ENCODE assay signal across 25 cellular contexts in the genomic region with DNA sequence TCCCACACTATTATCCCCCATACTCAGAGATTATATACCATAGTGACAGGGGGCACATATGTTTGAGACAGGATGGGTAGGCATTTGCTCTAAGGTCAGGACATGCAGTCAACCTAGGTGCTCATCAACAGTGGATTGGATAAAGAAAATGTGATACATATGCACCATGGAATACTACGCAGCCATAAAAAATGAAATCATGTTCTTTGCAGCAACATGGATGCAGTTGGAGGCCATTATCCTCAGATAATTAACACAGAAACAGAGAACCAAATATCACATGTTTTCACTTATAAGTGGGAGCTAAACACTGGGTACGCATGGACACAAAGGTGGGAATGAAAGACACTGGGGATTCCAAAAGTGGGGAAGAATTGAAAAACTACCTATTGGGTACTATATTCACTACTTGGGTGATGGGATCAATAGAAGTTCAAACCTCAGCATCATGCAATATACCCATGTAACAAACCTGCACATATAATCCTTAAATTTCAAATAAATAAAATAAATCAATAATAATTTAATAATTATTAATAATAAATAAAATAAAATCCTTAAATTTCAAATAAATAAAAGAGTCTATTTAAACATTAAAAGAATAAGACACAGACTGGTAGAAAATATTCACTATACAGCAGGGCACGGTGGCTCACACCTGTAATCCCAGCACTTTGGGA.
"Had no signal": no experiment of that assay in that cellular context is flagged by ENCODE, and none has a peak within 500 bp of the region (broad histone marks: within the 10 kb centered on the region; RNA-seq: fewer than 3 reads in every experiment).

No MANE protein-coding gene starts in this region.

- H3K4me3 Mint-ChIP-seq: immature natural killer cell; naive thymus-derived CD4-positive, alpha-beta T cell; natural killer cell treated with Interleukin-12 subunit alpha and Interleukin-12 subunit beta and Interleukin-15 and Interleukin-18, amount 100 ng/mL, for 72 hours; stimulated activated naive CD8-positive, alpha-beta T cell treated with anti-CD3 and anti-CD28 coated beads, Interleukin-15, Interleukin-2, amounts not matched to agents 100 ng/mL and 50 ng/mL, for 24 hours; type B pancreatic cell had no signal

- H3K27ac Mint-ChIP-seq: immature natural killer cell; naive thymus-derived CD4-positive, alpha-beta T cell; natural killer cell treated with Interleukin-12 subunit alpha and Interleukin-12 subunit beta and Interleukin-15 and Interleukin-18, amount 100 ng/mL, for 72 hours; progenitor cell of endocrine pancreas; stimulated activated naive CD8-positive, alpha-beta T cell treated with anti-CD3 and anti-CD28 coated beads, Interleukin-15, Interleukin-2, amounts not matched to agents 100 ng/mL and 50 ng/mL, for 24 hours; type B pancreatic cell had no signal

- H3K36me3 ChIP-seq: left ventricle myocardium inferior, ovary, right atrium auricular region, right lobe of liver, suprapubic skin, thoracic aorta, tibial artery, uterus had no signal

- H3K27ac ChIP-seq: left ventricle myocardium inferior, ovary, right atrium auricular region, right lobe of liver, skin epidermis, suprapubic skin, thoracic aorta, tibial artery, uterus had no signal

- H3K4me3 ChIP-seq: left ventricle myocardium inferior, lung, mucosa of descending colon, ovary, right atrium auricular region, right lobe of liver, skin epidermis, suprapubic skin, thoracic aorta, tibial artery, uterus had no signal

- FAIRE-seq: islet of Langerhans had no signal

- H3K27me3 ChIP-seq: ovary, right atrium auricular region, right lobe of liver, suprapubic skin, tibial artery, uterus had no signal

- DNase-seq: hypothalamus; immature natural killer cell; left ventricle myocardium inferior; midbrain; mucosa of descending colon; naive thymus-derived CD4-positive, alpha-beta T cell; ovary; right lobe of liver; stimulated activated CD4-positive, alpha-beta T cell treated with anti-CD3 and anti-CD28 coated beads, Interleukin-12 subunit alpha, Interleukin-12 subunit beta, amount 100 ng/mL, for 4 hours; stimulated activated CD4-positive, alpha-beta T cell treated with anti-CD3 and anti-CD28 coated beads, Interleukin-15, amount 100 ng/mL, for 24 hours; stimulated activated CD4-positive, alpha-beta T cell treated with anti-CD3 and anti-CD28 coated beads, Interleukin-2, amount 100 ng/mL, for 24 hours; stimulated activated CD4-positive, alpha-beta T cell treated with anti-CD3 and anti-CD28 coated beads, Interleukin-4, amount 100 ng/mL, for 1 hour; stimulated activated naive CD4-positive, alpha-beta T cell; tibial artery; uterus had no signal

- ATAC-seq: mucosa of descending colon; naive thymus-derived CD4-positive, alpha-beta T cell; natural killer cell treated with Interleukin-12 subunit alpha and Interleukin-12 subunit beta and Interleukin-15 and Interleukin-18, amount 100 ng/mL, for 72 hours; right lobe of liver had no signal

- H3K4me1 ChIP-seq: left ventricle myocardium inferior, right atrium auricular region, right lobe of liver, tibial artery, uterus had no signal

- H3K27me3 Mint-ChIP-seq: natural killer cell treated with Interleukin-12 subunit alpha and Interleukin-12 subunit beta and Interleukin-15 and Interleukin-18, amount 100 ng/mL, for 72 hours; progenitor cell of endocrine pancreas; stimulated activated naive CD8-positive, alpha-beta T cell treated with anti-CD3 and anti-CD28 coated beads, Interleukin-15, Interleukin-2, amounts not matched to agents 100 ng/mL and 50 ng/mL, for 24 hours; type B pancreatic cell had no signal

- H3K36me3 Mint-ChIP-seq: naive thymus-derived CD4-positive, alpha-beta T cell; natural killer cell treated with Interleukin-12 subunit alpha and Interleukin-12 subunit beta and Interleukin-15 and Interleukin-18, amount 100 ng/mL, for 72 hours; type B pancreatic cell had no signal

- H3K9me3 Mint-ChIP-seq: immature natural killer cell; stimulated activated naive CD8-positive, alpha-beta T cell treated with anti-CD3 and anti-CD28 coated beads, Interleukin-15, Interleukin-2, amounts not matched to agents 100 ng/mL and 50 ng/mL, for 24 hours had no signal

- H3K4me1 Mint-ChIP-seq: immature natural killer cell had no signal

- H3K9me3 ChIP-seq: mucosa of descending colon, ovary, right atrium auricular region, right lobe of liver, suprapubic skin, thoracic aorta, tibial artery, uterus had no signal
